Comparison of ENCODE assay signal across 8 cellular contexts in genomic region chr3:172153335-172153861, GRCh38.
DNase-seq lines count a peak whose midpoint lies in the region; ATAC-seq and TF ChIP-seq lines count a peak whose summit lies in the region.

No MANE protein-coding gene starts in this region.

- DNase-seq in HS-27A (ENCODE audit: low read depth) (peak; percentile 82), mesenteric fat pad (ENCODE audit: low spot score) (peak; percentile 94), GM10248 (ENCODE audit: extremely low spot score) (no peak), cortex of kidney (lab: John Stamatoyannopoulos, UW) (no peak)
- peak; percentile 43 for DNase-seq in activated CD4-positive, alpha-beta T cell treated with anti-CD3 and anti-CD28 coated beads, Interleukin-2, amount 10 ng/mL, durations not matched to agents 7 days and 5 days
- peak; percentile 21 for DNase-seq in effector CD4-positive, alpha-beta T cell
- peak; percentile 25 to 45 for DNase-seq in stimulated activated CD8-positive, alpha-beta memory T cell treated with anti-CD3 and anti-CD28 coated beads, Interleukin-15, amount 100 ng/mL, for 48 hours (ENCODE audit: low read depth in 2 of 2)

- no peaks in the 10 kb centered on the region for H3K27me3 Mint-ChIP-seq in activated CD4-positive, alpha-beta T cell treated with anti-CD3 and anti-CD28 coated beads, Interleukin-2, amount 10 ng/mL, durations not matched to agents 7 days and 5 days

- peak; percentile 64 for ATAC-seq in GM18868 (IDR thresholded peaks at IDR 0.05; ENCODE audit: unreplicated experiment)

- H3K27ac Mint-ChIP-seq in activated CD4-positive, alpha-beta T cell treated with anti-CD3 and anti-CD28 coated beads, Interleukin-2, amount 10 ng/mL, durations not matched to agents 7 days and 5 days, result no peak overlapping the region

- no peak for TF ChIP-seq CTCF in GM10248 (IDR thresholded peaks at IDR 0.05; ENCODE audit: control extremely low read depth, extremely low read depth, low read depth, missing control alignments)

- H3K4me3 Mint-ChIP-seq in activated CD4-positive, alpha-beta T cell treated with anti-CD3 and anti-CD28 coated beads, Interleukin-2, amount 10 ng/mL, durations not matched to agents 7 days and 5 days, result no peak overlapping the region

- H3K9me3 Mint-ChIP-seq in activated CD4-positive, alpha-beta T cell treated with anti-CD3 and anti-CD28 coated beads, Interleukin-2, amount 10 ng/mL, durations not matched to agents 7 days and 5 days, result no peaks in the 10 kb centered on the region

- POLR2A ChIA-PET in activated CD4-positive, alpha-beta T cell treated with anti-CD3 and anti-CD28 coated beads, Interleukin-2, amount 10 ng/mL, durations not matched to agents 7 days and 5 days (lab: Charles Lee), result no interaction called here
- POLR2A ChIA-PET in GM10248 (lab: Yijun Ruan, JAX), result no interaction called here

- H3K4me1 Mint-ChIP-seq in activated CD4-positive, alpha-beta T cell treated with anti-CD3 and anti-CD28 coated beads, Interleukin-2, amount 10 ng/mL, durations not matched to agents 7 days and 5 days, result peaks cover 30% of the 10 kb centered on the region

- CTCF ChIA-PET in activated CD4-positive, alpha-beta T cell treated with anti-CD3 and anti-CD28 coated beads, Interleukin-2, amount 10 ng/mL, durations not matched to agents 7 days and 5 days (lab: Charles Lee), result interaction anchor here (1.3 to 1.6 kb wide), 2 partner anchors 14 to 17 kb away, joined by 4 to 5 read pairs; no protein-coding TSS in a partner anchor
- CTCF ChIA-PET in GM10248 (lab: Yijun Ruan, JAX), result interaction anchor here (1.0 to 2.5 kb wide), 6 partner anchors 10 to 84 kb away, joined by 3 to 11 read pairs (median 5); no protein-coding TSS in a partner anchor

- H3K36me3 Mint-ChIP-seq in activated CD4-positive, alpha-beta T cell treated with anti-CD3 and anti-CD28 coated beads, Interleukin-2, amount 10 ng/mL, durations not matched to agents 7 days and 5 days (ENCODE audit: low read depth), result no peaks in the 10 kb centered on the region

Comparison
In these comparisons a context has a peak if more than half of its experiments do, and no peak if none do; other contexts are left out.
1. DNase-seq: peak in HS-27A (single experiment), activated CD4-positive, alpha-beta T cell treated with anti-CD3 and anti-CD28 coated beads, Interleukin-2, amount 10 ng/mL, durations not matched to agents 7 days and 5 days (single experiment), effector CD4-positive, alpha-beta T cell (single experiment), mesenteric fat pad (single experiment) and stimulated activated CD8-positive, alpha-beta memory T cell treated with anti-CD3 and anti-CD28 coated beads, Interleukin-15, amount 100 ng/mL, for 48 hours (2 of 2); none in GM10248 (single experiment) and cortex of kidney (single experiment).